ENCODE assay signal across 11 cellular contexts in the genomic region with DNA sequence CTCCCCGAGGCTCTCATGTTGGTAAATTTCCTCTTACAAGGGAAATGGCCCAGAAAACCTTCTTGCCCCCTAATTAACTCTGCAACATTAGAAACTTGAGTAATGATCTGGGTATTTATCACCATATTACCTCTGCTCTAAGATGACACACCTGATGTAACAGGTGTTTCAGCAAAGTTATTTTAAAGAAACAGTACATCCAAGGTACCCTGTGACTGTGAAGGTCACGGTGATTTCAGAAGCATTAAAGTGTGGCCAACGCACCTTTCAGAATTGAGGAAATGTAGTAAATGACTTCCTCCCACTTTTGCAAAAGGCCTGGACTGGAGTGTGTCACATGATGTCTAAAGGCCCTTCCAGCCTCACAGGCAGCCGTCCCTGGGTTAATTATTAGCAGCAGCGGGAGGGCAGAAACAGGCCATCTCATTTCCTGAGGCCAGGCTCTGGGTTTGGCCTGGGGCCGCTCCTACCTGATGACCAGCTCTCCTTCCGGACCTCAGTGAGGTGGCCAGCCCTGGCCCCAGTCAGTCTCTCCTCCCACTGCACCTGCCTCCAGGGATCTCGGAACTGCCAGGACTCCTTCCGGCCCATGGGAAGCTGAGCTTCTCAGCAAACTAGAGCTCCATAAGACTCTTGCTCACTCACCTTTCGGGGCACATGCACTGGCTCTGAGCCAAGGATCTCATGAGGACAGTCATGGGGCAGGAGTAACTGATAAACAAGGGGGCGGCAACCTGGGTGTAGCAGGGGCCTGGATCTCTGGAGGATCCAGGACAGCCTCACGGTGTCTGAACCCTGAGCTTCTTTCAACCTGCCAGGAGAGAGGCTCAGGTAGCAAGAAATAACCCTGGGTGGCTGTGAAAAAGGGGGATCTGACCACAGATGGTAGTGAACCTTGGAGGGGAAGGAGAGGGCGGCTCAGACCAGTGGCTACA. TPM values are rescaled to one million over a fixed set of nuclear protein-coding genes. Genes with fewer than 3 reads are reported as not detected.
DNase-seq lines count a peak whose midpoint lies in the region; ATAC-seq and TF ChIP-seq lines count a peak whose summit lies in the region.
"Had no signal": no experiment of that assay in that cellular context is flagged by ENCODE, and none has a peak within 500 bp of the region (broad histone marks: within the 10 kb centered on the region; RNA-seq: fewer than 3 reads in every experiment).

No MANE protein-coding gene starts in this region.

- TF ChIP-seq CTCF in LNCaP clone FGC (IDR thresholded peaks at IDR 0.05; ENCODE audit: control insufficient read depth, extremely low read depth, insufficient read depth) (no peak), tibial artery (IDR thresholded peaks at IDR 0.05) (no peak)

- H3K9me3 Mint-ChIP-seq in activated T-cell treated with anti-CD3 and anti-CD28 coated beads, Interleukin-2, amount 50 U/mL, for 4 hours, result no peaks in the 10 kb centered on the region

- H3K4me3 ChIP-seq in LNCaP clone FGC (ENCODE audit: low read depth, low read length) (no peak overlapping the region), tibial artery (no peak overlapping the region)
- H3K4me3 ChIP-seq: BLaER1 treated with 17β-estradiol and CSF1 and Interleukin-3, amounts not matched to agents 10 nM and 100 nM had no signal

- peak overlapping the region; percentile 76 to 81 for H3K27ac ChIP-seq in tibial artery
- H3K27ac ChIP-seq: BLaER1 treated with 17β-estradiol and CSF1 and Interleukin-3, amounts not matched to agents 10 nM and 100 nM had no signal

- H3K27me3 Mint-ChIP-seq in activated T-cell treated with anti-CD3 and anti-CD28 coated beads, Interleukin-2, amount 50 U/mL, for 4 hours (ENCODE audit: low read depth), result peaks cover 15% of the 10 kb centered on the region

- no peaks in the 10 kb centered on the region for H3K27me3 ChIP-seq in tibial artery

- no peak for TF ChIP-seq POLR2A in erythroblast (IDR thresholded peaks at IDR 0.05; ENCODE audit: low read length)

- in situ Hi-C loops in ACHN (cut with HindIII; ENCODE audit: low pct_ligation_motif_present, low pct_unique_long_range_greater_than_20kb, low sequenced_read_pairs), result no loop called here

- H3K4me1 Mint-ChIP-seq in activated T-cell treated with anti-CD3 and anti-CD28 coated beads, Interleukin-2, amount 50 U/mL, for 4 hours (ENCODE audit: low read depth), result no peaks in the 10 kb centered on the region

- H3K4me3 Mint-ChIP-seq in activated T-cell treated with anti-CD3 and anti-CD28 coated beads, Interleukin-2, amount 50 U/mL, for 4 hours, result no peak overlapping the region

- DNase-seq in ACHN (peak; percentile 94), LNCaP clone FGC (ENCODE audit: low read depth) (peak; percentile 85), erythroblast (lab: John Stamatoyannopoulos, UW) (peak; percentile 46 to 69), tibial artery (no peak)
- DNase-seq in stimulated activated CD4-positive, alpha-beta T cell treated with anti-CD3 and anti-CD28 coated beads, Interleukin-4, amount 100 ng/mL, for 24 hours, result no peak
- no peak for DNase-seq in activated T-cell treated with anti-CD3 and anti-CD28 coated beads, Interleukin-2, amount 50 U/mL, for 4 hours
- DNase-seq in activated T-cell treated with anti-CD3 and anti-CD28 coated beads, Interleukin-2, amount 50 U/mL, for 1 hour, result no peak

- intact Hi-C loops in tibial artery (cut with DNase I; ENCODE audit: low total_unique reads), result no loop called here

- ATAC-seq in GM21423 (IDR thresholded peaks at IDR 0.05; ENCODE audit: unreplicated experiment), result peak; percentile 96
- no peak for ATAC-seq in activated T-cell treated with anti-CD3 and anti-CD28 coated beads, Interleukin-2, amount 50 U/mL, for 4 hours
- ATAC-seq: Panc1 had no signal

- no peaks in the 10 kb centered on the region for H3K36me3 Mint-ChIP-seq in activated T-cell treated with anti-CD3 and anti-CD28 coated beads, Interleukin-2, amount 50 U/mL, for 4 hours (ENCODE audit: insufficient read depth)

- H3K4me1 ChIP-seq in tibial artery, result peaks cover 0 to 71% (median 39%) of the 10 kb centered on the region in 4 donors

- no peaks in the 10 kb centered on the region for H3K9me3 ChIP-seq in tibial artery
- H3K9me3 ChIP-seq: BLaER1 treated with 17β-estradiol and CSF1 and Interleukin-3, amounts not matched to agents 10 nM and 100 nM had no signal

- peaks cover 0 to 4% (median 0%) of the 10 kb centered on the region in 3 donors for H3K36me3 ChIP-seq in tibial artery
- H3K36me3 ChIP-seq: BLaER1 treated with 17β-estradiol and CSF1 and Interleukin-3, amounts not matched to agents 10 nM and 100 nM had no signal

RNA-seq across cellular contexts. Expression of gene PTPN3, which starts 20.6 kb away (rescaled TPM):
- total RNA-seq in activated T-cell treated with anti-CD3 and anti-CD28 coated beads, Interleukin-2, amount 50 U/mL, for 4 hours, result under 1 TPM; 0.03 to 0.18 (median 0.08) TPM
- total RNA-seq: endothelial cell of umbilical vein had no signal

Comparison
In these comparisons a context has a peak if more than half of its experiments do, and no peak if none do; other contexts are left out.
1. DNase-seq: peak in ACHN (single experiment), LNCaP clone FGC (single experiment) and erythroblast (2 of 2); none in tibial artery (0 of 2), stimulated activated CD4-positive, alpha-beta T cell treated with anti-CD3 and anti-CD28 coated beads, Interleukin-4, amount 100 ng/mL, for 24 hours (single experiment), activated T-cell treated with anti-CD3 and anti-CD28 coated beads, Interleukin-2, amount 50 U/mL, for 4 hours (single experiment) and activated T-cell treated with anti-CD3 and anti-CD28 coated beads, Interleukin-2, amount 50 U/mL, for 1 hour (single experiment).